8 cellular contexts compared by ENCODE assay signal in genomic region chr1:226110249-226111108, GRCh38. TPM values are rescaled to one million over a fixed set of nuclear protein-coding genes. Genes with fewer than 3 reads are reported as not detected.
A peak's percentile ranks its signal among the peaks of the same experiment; 100 is the strongest.
DNase-seq lines count a peak whose midpoint lies in the region; ATAC-seq lines count a peak whose summit lies in the region.

No MANE protein-coding gene starts in this region.

- ATAC-seq in GM18867 (IDR thresholded peaks at IDR 0.05; ENCODE audit: unreplicated experiment) = peak; percentile 82
- peak; percentile 80 for ATAC-seq in HG03064 (IDR thresholded peaks at IDR 0.05; ENCODE audit: low read depth, unreplicated experiment)
- ATAC-seq in esophagus mucosa = peak; percentile 57

- DNase-seq in Ammon's horn (ENCODE audit: low spot score) = peak; percentile 59
- peak; percentile 66 for DNase-seq in NOMO-1 treated with DMSO at 0.1 percent for 48 hours (lab: John Stamatoyannopoulos, UW; ENCODE audit: unreplicated experiment)
- peak; percentile 58 for DNase-seq in activated T-cell treated with anti-CD3 and anti-CD28 coated beads, Interleukin-2, amount 50 U/mL, for 1 hour
- DNase-seq in myocyte (ENCODE audit: low read depth) = peak; percentile 84
- DNase-seq in stimulated activated naive CD4-positive, alpha-beta T cell treated with Interleukin-2 at 50 U/mL for 16 hours (lab: John Stamatoyannopoulos, UW) = peak; percentile 45

RNA-seq across cellular contexts. Expression of gene H3-3A, which starts 48.0 kb away (rescaled TPM):
- total RNA-seq in esophagus mucosa = 457 TPM
- total RNA-seq in myocyte = 288 and 318 TPM in 2 replicates
- polyA plus RNA-seq in myocyte (2012) = 318 TPM

Comparison
In these comparisons a context has a peak if more than half of its experiments do, and no peak if none do; other contexts are left out.
1. Peak in every context shown above with its lines: DNase-seq and ATAC-seq.